In the genomic region with DNA sequence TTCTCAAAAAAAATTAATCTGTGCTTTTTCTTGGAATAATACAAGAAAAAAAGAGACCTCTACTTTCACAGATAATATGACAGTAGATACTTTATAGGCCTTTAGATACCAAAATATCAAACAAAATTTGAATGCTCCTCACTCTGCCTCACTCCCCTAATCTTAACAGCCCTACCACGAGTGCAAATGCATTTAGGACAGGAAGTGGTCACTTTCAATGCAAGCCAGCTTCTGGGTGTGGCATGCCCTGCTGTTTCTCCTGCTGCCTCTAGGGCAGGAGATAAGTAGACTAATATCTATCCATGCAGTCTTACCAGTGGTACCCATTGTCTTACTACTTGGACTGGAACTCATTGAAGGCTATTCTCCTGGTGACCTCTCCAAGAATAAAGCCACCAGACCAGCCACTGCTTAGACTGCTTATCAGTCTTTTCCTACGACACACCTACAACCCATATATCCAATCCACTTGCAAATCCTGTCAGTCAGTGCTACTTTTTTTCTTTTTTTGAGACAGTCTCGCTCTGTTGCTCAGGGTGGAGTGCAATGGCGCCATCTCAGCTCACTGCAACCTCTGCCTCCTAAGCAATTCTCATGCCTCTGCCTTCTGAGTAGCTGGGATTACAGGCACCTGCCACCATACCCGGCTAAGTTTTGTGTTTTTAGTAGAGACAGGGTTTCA, we compare ENCODE assay signal across 1 cellular context.
TF ChIP-seq lines count a peak whose summit lies in the region.

No MANE protein-coding gene starts in this region.

TF ChIP-seq in K562, 482 proteins besides CTCF, POLR2A, EP300 and RAD21 (continued from another document and continues in another):
- TF ChIP-seq, protein P1, sequence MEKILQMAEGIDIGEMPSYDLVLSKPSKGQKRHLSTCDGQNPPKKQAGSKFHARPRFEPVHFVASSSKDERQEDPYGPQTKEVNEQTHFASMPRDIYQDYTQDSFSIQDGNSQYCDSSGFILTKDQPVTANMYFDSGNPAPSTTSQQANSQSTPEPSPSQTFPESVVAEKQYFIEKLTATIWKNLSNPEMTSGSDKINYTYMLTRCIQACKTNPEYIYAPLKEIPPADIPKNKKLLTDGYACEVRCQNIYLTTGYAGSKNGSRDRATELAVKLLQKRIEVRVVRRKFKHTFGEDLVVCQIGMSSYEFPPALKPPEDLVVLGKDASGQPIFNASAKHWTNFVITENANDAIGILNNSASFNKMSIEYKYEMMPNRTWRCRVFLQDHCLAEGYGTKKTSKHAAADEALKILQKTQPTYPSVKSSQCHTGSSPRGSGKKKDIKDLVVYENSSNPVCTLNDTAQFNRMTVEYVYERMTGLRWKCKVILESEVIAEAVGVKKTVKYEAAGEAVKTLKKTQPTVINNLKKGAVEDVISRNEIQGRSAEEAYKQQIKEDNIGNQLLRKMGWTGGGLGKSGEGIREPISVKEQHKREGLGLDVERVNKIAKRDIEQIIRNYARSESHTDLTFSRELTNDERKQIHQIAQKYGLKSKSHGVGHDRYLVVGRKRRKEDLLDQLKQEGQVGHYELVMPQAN (IDR thresholded peaks at IDR 0.05; ENCODE audit: borderline replicate concordance), result no peak
- TF ChIP-seq, protein P2, sequence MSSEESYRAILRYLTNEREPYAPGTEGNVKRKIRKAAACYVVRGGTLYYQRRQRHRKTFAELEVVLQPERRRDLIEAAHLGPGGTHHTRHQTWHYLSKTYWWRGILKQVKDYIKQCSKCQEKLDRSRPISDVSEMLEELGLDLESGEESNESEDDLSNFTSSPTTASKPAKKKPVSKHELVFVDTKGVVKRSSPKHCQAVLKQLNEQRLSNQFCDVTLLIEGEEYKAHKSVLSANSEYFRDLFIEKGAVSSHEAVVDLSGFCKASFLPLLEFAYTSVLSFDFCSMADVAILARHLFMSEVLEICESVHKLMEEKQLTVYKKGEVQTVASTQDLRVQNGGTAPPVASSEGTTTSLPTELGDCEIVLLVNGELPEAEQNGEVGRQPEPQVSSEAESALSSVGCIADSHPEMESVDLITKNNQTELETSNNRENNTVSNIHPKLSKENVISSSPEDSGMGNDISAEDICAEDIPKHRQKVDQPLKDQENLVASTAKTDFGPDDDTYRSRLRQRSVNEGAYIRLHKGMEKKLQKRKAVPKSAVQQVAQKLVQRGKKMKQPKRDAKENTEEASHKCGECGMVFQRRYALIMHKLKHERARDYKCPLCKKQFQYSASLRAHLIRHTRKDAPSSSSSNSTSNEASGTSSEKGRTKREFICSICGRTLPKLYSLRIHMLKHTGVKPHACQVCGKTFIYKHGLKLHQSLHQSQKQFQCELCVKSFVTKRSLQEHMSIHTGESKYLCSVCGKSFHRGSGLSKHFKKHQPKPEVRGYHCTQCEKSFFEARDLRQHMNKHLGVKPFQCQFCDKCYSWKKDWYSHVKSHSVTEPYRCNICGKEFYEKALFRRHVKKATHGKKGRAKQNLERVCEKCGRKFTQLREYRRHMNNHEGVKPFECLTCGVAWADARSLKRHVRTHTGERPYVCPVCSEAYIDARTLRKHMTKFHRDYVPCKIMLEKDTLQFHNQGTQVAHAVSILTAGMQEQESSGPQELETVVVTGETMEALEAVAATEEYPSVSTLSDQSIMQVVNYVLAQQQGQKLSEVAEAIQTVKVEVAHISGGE (CRISPR knock-in tag; IDR thresholded peaks at IDR 0.05), result peak in 1 of 3 experiments; percentile 65; a peak in 1 of 6 replicates
- 0 out of 2 replicates have a peak, but pooled peaks have one; percentile 29 for TF ChIP-seq ETV5 (CRISPR knock-in tag; IDR thresholded peaks at IDR 0.05; ENCODE audit: low read depth)
- peak; percentile 54; the same call in 1 of the 2 replicates for TF ChIP-seq CREM (IDR thresholded peaks at IDR 0.05; ENCODE audit: low read depth)
- TF ChIP-seq, protein P3, sequence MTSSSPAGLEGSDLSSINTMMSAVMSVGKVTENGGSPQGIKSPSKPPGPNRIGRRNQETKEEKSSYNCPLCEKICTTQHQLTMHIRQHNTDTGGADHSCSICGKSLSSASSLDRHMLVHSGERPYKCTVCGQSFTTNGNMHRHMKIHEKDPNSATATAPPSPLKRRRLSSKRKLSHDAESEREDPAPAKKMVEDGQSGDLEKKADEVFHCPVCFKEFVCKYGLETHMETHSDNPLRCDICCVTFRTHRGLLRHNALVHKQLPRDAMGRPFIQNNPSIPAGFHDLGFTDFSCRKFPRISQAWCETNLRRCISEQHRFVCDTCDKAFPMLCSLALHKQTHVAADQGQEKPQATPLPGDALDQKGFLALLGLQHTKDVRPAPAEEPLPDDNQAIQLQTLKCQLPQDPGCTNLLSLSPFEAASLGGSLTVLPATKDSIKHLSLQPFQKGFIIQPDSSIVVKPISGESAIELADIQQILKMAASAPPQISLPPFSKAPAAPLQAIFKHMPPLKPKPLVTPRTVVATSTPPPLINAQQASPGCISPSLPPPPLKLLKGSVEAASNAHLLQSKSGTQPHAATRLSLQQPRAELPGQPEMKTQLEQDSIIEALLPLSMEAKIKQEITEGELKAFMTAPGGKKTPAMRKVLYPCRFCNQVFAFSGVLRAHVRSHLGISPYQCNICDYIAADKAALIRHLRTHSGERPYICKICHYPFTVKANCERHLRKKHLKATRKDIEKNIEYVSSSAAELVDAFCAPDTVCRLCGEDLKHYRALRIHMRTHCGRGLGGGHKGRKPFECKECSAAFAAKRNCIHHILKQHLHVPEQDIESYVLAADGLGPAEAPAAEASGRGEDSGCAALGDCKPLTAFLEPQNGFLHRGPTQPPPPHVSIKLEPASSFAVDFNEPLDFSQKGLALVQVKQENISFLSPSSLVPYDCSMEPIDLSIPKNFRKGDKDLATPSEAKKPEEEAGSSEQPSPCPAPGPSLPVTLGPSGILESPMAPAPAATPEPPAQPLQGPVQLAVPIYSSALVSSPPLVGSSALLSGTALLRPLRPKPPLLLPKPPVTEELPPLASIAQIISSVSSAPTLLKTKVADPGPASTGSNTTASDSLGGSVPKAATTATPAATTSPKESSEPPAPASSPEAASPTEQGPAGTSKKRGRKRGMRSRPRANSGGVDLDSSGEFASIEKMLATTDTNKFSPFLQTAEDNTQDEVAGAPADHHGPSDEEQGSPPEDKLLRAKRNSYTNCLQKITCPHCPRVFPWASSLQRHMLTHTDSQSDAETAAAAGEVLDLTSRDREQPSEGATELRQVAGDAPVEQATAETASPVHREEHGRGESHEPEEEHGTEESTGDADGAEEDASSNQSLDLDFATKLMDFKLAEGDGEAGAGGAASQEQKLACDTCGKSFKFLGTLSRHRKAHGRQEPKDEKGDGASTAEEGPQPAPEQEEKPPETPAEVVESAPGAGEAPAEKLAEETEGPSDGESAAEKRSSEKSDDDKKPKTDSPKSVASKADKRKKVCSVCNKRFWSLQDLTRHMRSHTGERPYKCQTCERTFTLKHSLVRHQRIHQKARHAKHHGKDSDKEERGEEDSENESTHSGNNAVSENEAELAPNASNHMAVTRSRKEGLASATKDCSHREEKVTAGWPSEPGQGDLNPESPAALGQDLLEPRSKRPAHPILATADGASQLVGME (CRISPR knock-in tag; IDR thresholded peaks at IDR 0.05), result 0 out of 2 replicates have a peak, but pooled peaks have one; percentile 23
- TF ChIP-seq ZNF175 (CRISPR knock-in tag; IDR thresholded peaks at IDR 0.05; ENCODE audit: low read depth), result 0 out of 2 replicates have a peak, but pooled peaks have one; percentile 21
- TF ChIP-seq RBFOX2 (IDR thresholded peaks at IDR 0.05; ENCODE audit: low read depth, low read length), result 0 out of 2 replicates have a peak, but pooled peaks have one; percentile 23
- no peak for TF ChIP-seq SNRNP70 (optimal IDR thresholded peaks at IDR 0.05; ENCODE audit: low read depth, low read length)
- 0 out of 2 replicates have a peak, but pooled peaks have one; percentile 37 for TF ChIP-seq CC2D1A (IDR thresholded peaks at IDR 0.05)
- peak; percentile 53 for TF ChIP-seq TBP (optimal IDR thresholded peaks at IDR 0.05; ENCODE audit: low read depth, low read length)
- TF ChIP-seq ZNF197 (CRISPR knock-in tag; IDR thresholded peaks at IDR 0.05; ENCODE audit: low read depth), result no peak
- TF ChIP-seq CBX3 (IDR thresholded peaks at IDR 0.05; ENCODE audit: borderline replicate concordance in 1 of 2, low read length in 2 of 2), result peak in 1 of 2 experiments; percentile 61; a peak in 1 of 3 replicates
- TF ChIP-seq ZNF707 (CRISPR knock-in tag; conservative IDR thresholded peaks at IDR 0.05), result no peak
- TF ChIP-seq KLF16 (IDR thresholded peaks at IDR 0.05), result no peak
- TF ChIP-seq HCFC1 (IDR thresholded peaks at IDR 0.05; ENCODE audit: low read depth, low read length), result no peak
- TF ChIP-seq, protein P4, sequence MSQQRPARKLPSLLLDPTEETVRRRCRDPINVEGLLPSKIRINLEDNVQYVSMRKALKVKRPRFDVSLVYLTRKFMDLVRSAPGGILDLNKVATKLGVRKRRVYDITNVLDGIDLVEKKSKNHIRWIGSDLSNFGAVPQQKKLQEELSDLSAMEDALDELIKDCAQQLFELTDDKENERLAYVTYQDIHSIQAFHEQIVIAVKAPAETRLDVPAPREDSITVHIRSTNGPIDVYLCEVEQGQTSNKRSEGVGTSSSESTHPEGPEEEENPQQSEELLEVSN (IDR thresholded peaks at IDR 0.05; ENCODE audit: borderline replicate concordance in 1 of 2, extremely low read depth in 1 of 2, insufficient read depth in 1 of 2, insufficient read length in 1 of 2, low read depth in 1 of 2, low read length in 1 of 2, poor library complexity in 1 of 2, severe bottlenecking in 1 of 2), result no peak
- TF ChIP-seq, protein P5, sequence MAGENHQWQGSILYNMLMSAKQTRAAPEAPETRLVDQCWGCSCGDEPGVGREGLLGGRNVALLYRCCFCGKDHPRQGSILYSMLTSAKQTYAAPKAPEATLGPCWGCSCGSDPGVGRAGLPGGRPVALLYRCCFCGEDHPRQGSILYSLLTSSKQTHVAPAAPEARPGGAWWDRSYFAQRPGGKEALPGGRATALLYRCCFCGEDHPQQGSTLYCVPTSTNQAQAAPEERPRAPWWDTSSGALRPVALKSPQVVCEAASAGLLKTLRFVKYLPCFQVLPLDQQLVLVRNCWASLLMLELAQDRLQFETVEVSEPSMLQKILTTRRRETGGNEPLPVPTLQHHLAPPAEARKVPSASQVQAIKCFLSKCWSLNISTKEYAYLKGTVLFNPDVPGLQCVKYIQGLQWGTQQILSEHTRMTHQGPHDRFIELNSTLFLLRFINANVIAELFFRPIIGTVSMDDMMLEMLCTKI (IDR thresholded peaks at IDR 0.05; ENCODE audit: partially characterized antibody), result no peak
- TF ChIP-seq MCM3 (IDR thresholded peaks at IDR 0.05), result no peak
- no peak for TF ChIP-seq RHOXF2B (CRISPR knock-in tag; conservative IDR thresholded peaks at IDR 0.05)
- TF ChIP-seq TGIF2 (CRISPR knock-in tag; IDR thresholded peaks at IDR 0.05), result no peak
- TF ChIP-seq ZZZ3 (IDR thresholded peaks at IDR 0.05), result no peak
- TF ChIP-seq NR2C2 (CRISPR knock-in tag; IDR thresholded peaks at IDR 0.05), result no peak
- TF ChIP-seq NR2C2 (tag; IDR thresholded peaks at IDR 0.05), result no peak; the same call in 1 of the 2 replicates
- TF ChIP-seq HDAC2 (IDR thresholded peaks at IDR 0.05), result peak; percentile 58; the same call in 1 of the 2 replicates
- TF ChIP-seq, protein P6, sequence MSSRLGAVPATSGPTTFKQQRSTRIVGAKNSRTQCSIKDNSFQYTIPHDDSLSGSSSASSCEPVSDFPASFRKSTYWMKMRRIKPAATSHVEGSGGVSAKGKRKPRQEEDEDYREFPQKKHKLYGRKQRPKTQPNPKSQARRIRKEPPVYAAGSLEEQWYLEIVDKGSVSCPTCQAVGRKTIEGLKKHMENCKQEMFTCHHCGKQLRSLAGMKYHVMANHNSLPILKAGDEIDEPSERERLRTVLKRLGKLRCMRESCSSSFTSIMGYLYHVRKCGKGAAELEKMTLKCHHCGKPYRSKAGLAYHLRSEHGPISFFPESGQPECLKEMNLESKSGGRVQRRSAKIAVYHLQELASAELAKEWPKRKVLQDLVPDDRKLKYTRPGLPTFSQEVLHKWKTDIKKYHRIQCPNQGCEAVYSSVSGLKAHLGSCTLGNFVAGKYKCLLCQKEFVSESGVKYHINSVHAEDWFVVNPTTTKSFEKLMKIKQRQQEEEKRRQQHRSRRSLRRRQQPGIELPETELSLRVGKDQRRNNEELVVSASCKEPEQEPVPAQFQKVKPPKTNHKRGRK (tag; IDR thresholded peaks at IDR 0.05), result no peak
- TF ChIP-seq, protein P7, sequence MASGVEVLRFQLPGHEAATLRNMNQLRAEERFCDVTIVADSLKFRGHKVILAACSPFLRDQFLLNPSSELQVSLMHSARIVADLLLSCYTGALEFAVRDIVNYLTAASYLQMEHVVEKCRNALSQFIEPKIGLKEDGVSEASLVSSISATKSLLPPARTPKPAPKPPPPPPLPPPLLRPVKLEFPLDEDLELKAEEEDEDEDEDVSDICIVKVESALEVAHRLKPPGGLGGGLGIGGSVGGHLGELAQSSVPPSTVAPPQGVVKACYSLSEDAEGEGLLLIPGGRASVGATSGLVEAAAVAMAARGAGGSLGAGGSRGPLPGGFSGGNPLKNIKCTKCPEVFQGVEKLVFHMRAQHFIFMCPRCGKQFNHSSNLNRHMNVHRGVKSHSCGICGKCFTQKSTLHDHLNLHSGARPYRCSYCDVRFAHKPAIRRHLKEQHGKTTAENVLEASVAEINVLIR (CRISPR knock-in tag; IDR thresholded peaks at IDR 0.05), result no peak
- TF ChIP-seq TEAD4 (IDR thresholded peaks at IDR 0.05; ENCODE audit: low read length), result peak; percentile 71
- TF ChIP-seq TEAD4 (CRISPR knock-in tag; IDR thresholded peaks at IDR 0.05; ENCODE audit: borderline replicate concordance), result no peak
- TF ChIP-seq, protein P8, sequence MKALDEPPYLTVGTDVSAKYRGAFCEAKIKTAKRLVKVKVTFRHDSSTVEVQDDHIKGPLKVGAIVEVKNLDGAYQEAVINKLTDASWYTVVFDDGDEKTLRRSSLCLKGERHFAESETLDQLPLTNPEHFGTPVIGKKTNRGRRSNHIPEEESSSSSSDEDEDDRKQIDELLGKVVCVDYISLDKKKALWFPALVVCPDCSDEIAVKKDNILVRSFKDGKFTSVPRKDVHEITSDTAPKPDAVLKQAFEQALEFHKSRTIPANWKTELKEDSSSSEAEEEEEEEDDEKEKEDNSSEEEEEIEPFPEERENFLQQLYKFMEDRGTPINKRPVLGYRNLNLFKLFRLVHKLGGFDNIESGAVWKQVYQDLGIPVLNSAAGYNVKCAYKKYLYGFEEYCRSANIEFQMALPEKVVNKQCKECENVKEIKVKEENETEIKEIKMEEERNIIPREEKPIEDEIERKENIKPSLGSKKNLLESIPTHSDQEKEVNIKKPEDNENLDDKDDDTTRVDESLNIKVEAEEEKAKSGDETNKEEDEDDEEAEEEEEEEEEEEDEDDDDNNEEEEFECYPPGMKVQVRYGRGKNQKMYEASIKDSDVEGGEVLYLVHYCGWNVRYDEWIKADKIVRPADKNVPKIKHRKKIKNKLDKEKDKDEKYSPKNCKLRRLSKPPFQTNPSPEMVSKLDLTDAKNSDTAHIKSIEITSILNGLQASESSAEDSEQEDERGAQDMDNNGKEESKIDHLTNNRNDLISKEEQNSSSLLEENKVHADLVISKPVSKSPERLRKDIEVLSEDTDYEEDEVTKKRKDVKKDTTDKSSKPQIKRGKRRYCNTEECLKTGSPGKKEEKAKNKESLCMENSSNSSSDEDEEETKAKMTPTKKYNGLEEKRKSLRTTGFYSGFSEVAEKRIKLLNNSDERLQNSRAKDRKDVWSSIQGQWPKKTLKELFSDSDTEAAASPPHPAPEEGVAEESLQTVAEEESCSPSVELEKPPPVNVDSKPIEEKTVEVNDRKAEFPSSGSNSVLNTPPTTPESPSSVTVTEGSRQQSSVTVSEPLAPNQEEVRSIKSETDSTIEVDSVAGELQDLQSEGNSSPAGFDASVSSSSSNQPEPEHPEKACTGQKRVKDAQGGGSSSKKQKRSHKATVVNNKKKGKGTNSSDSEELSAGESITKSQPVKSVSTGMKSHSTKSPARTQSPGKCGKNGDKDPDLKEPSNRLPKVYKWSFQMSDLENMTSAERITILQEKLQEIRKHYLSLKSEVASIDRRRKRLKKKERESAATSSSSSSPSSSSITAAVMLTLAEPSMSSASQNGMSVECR (CRISPR knock-in tag; IDR thresholded peaks at IDR 0.05), result no peak
- TF ChIP-seq ZNF766 (CRISPR knock-in tag; conservative IDR thresholded peaks at IDR 0.05), result peak; percentile 72; the same call in 1 of the 2 replicates
- TF ChIP-seq TOE1 (IDR thresholded peaks at IDR 0.05; ENCODE audit: borderline replicate concordance), result no peak
- no peak for TF ChIP-seq TOE1 (CRISPR knock-in tag; IDR thresholded peaks at IDR 0.05; ENCODE audit: borderline replicate concordance, low read depth)
